8 cellular contexts compared by ENCODE assay signal in the genomic region with DNA sequence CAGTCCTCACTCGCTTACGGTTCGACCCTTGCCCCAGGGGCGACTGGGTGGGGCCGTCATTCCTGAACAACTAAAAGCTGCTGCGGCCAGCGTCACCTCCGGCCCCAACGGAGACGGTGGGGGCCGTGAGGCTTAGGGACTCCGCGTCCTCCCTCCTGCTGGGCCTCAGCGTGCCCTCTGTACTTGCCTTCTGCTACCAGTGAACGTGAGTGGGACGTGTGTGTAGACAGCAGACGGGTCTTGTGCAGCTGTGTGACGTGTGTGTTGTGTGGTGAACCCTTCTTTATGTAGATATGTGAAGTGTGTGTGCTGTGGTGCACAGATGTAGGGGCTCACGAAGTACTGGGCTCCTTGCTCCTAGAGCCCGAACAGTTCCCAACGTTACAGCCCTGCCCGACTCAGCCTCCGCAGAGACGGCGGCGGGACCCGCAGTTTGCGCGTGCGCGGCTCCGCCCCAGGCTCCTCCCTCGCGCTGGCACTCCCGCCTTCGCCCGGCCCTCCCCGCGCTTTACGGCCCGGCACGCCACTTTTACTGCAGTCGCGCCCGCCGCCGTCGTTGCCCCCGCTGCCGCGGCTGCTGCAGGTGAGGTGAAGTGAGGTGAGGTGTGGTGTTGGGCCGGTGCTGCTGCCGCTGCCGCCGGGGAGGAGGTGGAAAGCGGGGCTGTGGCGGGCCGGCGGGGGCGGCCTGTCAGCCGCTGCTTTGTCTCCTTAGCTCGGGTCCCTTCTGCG. TPM values are rescaled to one million over a fixed set of nuclear protein-coding genes. Genes with fewer than 3 reads are reported as not detected.
DNase-seq lines count a peak whose midpoint lies in the region; ATAC-seq lines count a peak whose summit lies in the region.

Gene PHAF1, plus strand, starts transcription at position 535 of the 729 bp plus-strand sequence. CDS start 235 bp downstream, outside the sequence.

- H3K36me3 Mint-ChIP-seq in immature natural killer cell, result no peaks in the 10 kb centered on the region

- peaks cover 24 to 42% of the 10 kb centered on the region in 2 donors for H3K4me1 Mint-ChIP-seq in immature natural killer cell

- DNase-seq in AG08395 (ENCODE audit: low spot score) (peak; percentile 99), NCI-H345 (lab: John Stamatoyannopoulos, UW) (peak; percentile 88), caudate nucleus (lab: John Stamatoyannopoulos, UW) (peak in 60 of 61 donors; percentile 43 to 97 (median 92)), immature natural killer cell (peak; percentile 94 to 95 (median 95)), smooth muscle cell of the brain vasculature (ENCODE audit: low read depth, low spot score) (peak; percentile 65)
- DNase-seq in activated CD4-positive, CD25-positive, alpha-beta regulatory T cell (lab: John Stamatoyannopoulos, UW), result peak; percentile 89 to 94 (median 92)

- H3K27me3 Mint-ChIP-seq in immature natural killer cell (ENCODE audit: low read depth in 3 of 3), result peaks cover 5 to 8% (median 7%) of the 10 kb centered on the region in 3 donors

- ATAC-seq in GM18909 (IDR thresholded peaks at IDR 0.05; ENCODE audit: poor library complexity, unreplicated experiment) (peak; percentile 79), HG03139 (IDR thresholded peaks at IDR 0.05; ENCODE audit: unreplicated experiment) (peak; percentile 67)

- H3K9me3 Mint-ChIP-seq in immature natural killer cell, result no peaks in the 10 kb centered on the region

- H3K27ac Mint-ChIP-seq in immature natural killer cell, result peak within 1 kb of the TSS; percentile 76 to 94 (median 85)

- H3K4me3 Mint-ChIP-seq in immature natural killer cell, result peak within 1 kb of the TSS; percentile 94

- peak within 1 kb of the TSS; percentile 92 for H3K27ac ChIP-seq in caudate nucleus (ENCODE audit: low read depth, low read length)

RNA-seq across cellular contexts. Expression of gene PHAF1, which starts in this region (rescaled TPM):
- polyA plus RNA-seq in immature natural killer cell, result 10 to 100 TPM in 2 of 3 donors, 1 to 10 TPM in 1; 5.7 to 15.1 (median 14.4) TPM

Comparison
In these comparisons a context has a peak if more than half of its experiments do, and no peak if none do; other contexts are left out.
1. Peak in every context shown above with its lines: DNase-seq, ATAC-seq and H3K27ac ChIP-seq.